ENCODE assay signal across 8 cellular contexts in the genomic region with DNA sequence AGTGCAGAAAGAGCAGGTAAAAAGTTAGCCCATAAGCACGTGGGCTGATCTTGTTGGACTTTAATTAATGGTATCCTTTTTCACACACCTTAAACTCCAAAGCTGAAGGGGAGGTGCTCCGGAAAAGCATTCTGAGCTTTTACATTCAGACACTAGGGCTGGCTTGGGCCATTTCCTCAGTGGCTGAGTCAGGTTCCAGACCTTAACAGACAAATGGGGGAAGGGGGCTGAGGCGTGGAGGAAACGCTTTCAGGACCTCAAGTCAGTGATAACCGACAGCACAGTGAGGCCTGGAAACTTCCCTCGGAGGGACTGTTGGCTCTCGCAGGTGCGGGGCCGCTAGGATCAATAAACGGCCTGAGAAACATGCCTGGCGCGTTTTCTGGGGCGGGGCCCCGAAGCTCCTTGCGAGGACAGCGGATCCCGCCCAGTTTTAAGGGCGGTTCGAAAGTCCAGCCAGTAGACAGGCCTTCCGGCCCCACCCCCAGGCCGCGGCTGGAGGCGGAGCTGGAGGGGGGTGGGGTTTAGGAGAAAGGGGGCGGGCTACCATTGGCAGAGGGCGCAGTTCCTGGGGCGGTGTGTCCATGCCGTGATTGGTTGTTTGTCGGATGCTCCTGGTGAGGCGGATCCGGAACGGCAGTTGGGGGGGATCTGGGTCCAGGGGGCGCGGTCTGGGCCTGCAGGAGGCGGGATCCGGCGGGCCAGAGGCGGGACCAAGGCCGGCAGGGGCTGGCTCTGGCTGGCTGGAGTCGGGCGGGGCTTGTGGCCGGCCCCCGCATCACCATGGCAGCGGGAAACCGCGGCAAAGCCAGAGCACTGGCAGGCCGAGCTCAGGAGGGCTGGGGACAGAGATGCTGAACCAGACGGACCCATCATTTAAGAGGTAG. TPM values are rescaled to one million over a fixed set of nuclear protein-coding genes. Genes with fewer than 3 reads are reported as not detected.
A peak's percentile ranks its signal among the peaks of the same experiment; 100 is the strongest.
DNase-seq lines count a peak whose midpoint lies in the region; ATAC-seq and TF ChIP-seq lines count a peak whose summit lies in the region.

No MANE protein-coding gene starts in this region.

- H3K27ac Mint-ChIP-seq in activated T-cell treated with anti-CD3 and anti-CD28 coated beads, Interleukin-2, amount 50 U/mL, for 24 hours = peak overlapping the region; percentile 93

- H3K9me3 ChIP-seq in PC-3 (ENCODE audit: low read length) (no peaks in the 10 kb centered on the region), esophagus (ENCODE audit: control insufficient read depth in 2 of 2, insufficient read depth in 1 of 2, low read depth in 1 of 2, low read length in 1 of 2) (no peaks in the 10 kb centered on the region), mucosa of stomach (ENCODE audit: control insufficient read depth, low read length) (no peaks in the 10 kb centered on the region)

- H3K27ac ChIP-seq in PC-3 (ENCODE audit: low read length) (peak overlapping the region; percentile 17), esophagus (ENCODE audit: low read depth in 2 of 2, low read length in 1 of 2) (peak overlapping the region; percentile 78 to 94)

- no peak for TF ChIP-seq CTCF in PC-3 (conservative IDR thresholded peaks at IDR 0.05; ENCODE audit: low read depth, low read length)

- no peaks in the 10 kb centered on the region for H3K9me3 Mint-ChIP-seq in activated T-cell treated with anti-CD3 and anti-CD28 coated beads, Interleukin-2, amount 50 U/mL, for 24 hours

- POLR2A ChIA-PET in PC-3 (lab: Charles Lee; ENCODE audit: unreplicated experiment) = interaction anchor here (0.6 to 1.4 kb wide), 9 partner anchors 12 to 160 kb away, joined by 3 to 10 read pairs (median 4); no protein-coding TSS in a partner anchor

- TSS peak; percentile 99 for BruUV-seq in PC-3 (replicated peaks; lab: Mats Ljungman, UMichigan)

- peak; percentile 94 for ATAC-seq in GM21717 (IDR thresholded peaks at IDR 0.05; ENCODE audit: unreplicated experiment)
- peak; percentile 92 for ATAC-seq in PC-3

- H3K79me2 ChIP-seq in PC-3 (ENCODE audit: low read length) = no peaks in the 10 kb centered on the region

- DNase-seq in DMS53 (lab: John Stamatoyannopoulos, UW) (peak; percentile 99), PC-3 (peak; percentile 99)
- DNase-seq in Jurkat, Clone E6-1 (ENCODE audit: low read depth, low spot score) = peak; percentile 94
- peak; percentile 99 for DNase-seq in activated T-cell treated with anti-CD3 and anti-CD28 coated beads, Interleukin-2, amount 50 U/mL, for 24 hours
- peak; percentile 96 for DNase-seq in stimulated activated CD8-positive, alpha-beta memory T cell treated with anti-CD3 and anti-CD28 coated beads, Interleukin-4, amount 100 ng/mL, for 48 hours

- peak overlapping the region; percentile 72 for H3K4me3 ChIP-seq in Jurkat, Clone E6-1 (ENCODE audit: low read length)
- H3K4me3 ChIP-seq in PC-3 (ENCODE audit: low read length) (peak overlapping the region; percentile 69), esophagus (ENCODE audit: low read depth in 1 of 2, low read length in 2 of 2) (peak overlapping the region; percentile 39 to 43), mucosa of stomach (ENCODE audit: low read length) (peak overlapping the region; percentile 51)

- H3K4me1 ChIP-seq in PC-3 (ENCODE audit: insufficient read depth, low read length) = peaks cover 25% of the 10 kb centered on the region
- H3K4me1 ChIP-seq in esophagus (ENCODE audit: control insufficient read depth in 2 of 2, insufficient read depth in 2 of 2, low read length in 1 of 2) = peaks cover 0 to 7% of the 10 kb centered on the region in 2 donors
- peaks cover 41% of the 10 kb centered on the region for H3K4me1 ChIP-seq in mucosa of stomach (ENCODE audit: control insufficient read depth, insufficient read depth, low read length)

- no peaks in the 10 kb centered on the region for H4K20me1 ChIP-seq in PC-3 (ENCODE audit: low read length)

- WGBS in esophagus, 2 donors = 0 to 1% methylated on average over 47 of the region's 47 CpGs

- no peaks in the 10 kb centered on the region for H3K27me3 ChIP-seq in PC-3 (ENCODE audit: low read length)
- no peaks in the 10 kb centered on the region for H3K27me3 ChIP-seq in esophagus (ENCODE audit: control insufficient read depth in 1 of 2, insufficient read depth in 2 of 2, low read length in 2 of 2)
- H3K27me3 ChIP-seq in mucosa of stomach (ENCODE audit: control insufficient read depth, insufficient read depth, low read length) = no peaks in the 10 kb centered on the region

- H3K4me2 ChIP-seq in PC-3 (ENCODE audit: low read length) = peak overlapping the region; percentile 85

- intact Hi-C loops in PC-3 (cut with micrococcal nuclease) = loop anchor here (1.0 to 5.0 kb wide), 2 partner anchors 47 to 161 kb away; a partner anchor contains a TSS

- H3K36me3 Mint-ChIP-seq in activated T-cell treated with anti-CD3 and anti-CD28 coated beads, Interleukin-2, amount 50 U/mL, for 24 hours (ENCODE audit: low read depth) = no peaks in the 10 kb centered on the region

- H3K9me2 ChIP-seq in PC-3 (replicated peaks; ENCODE audit: low read length) = no peaks in the 10 kb centered on the region

- H3K27me3 Mint-ChIP-seq in activated T-cell treated with anti-CD3 and anti-CD28 coated beads, Interleukin-2, amount 50 U/mL, for 24 hours = no peaks in the 10 kb centered on the region

- H3K4me1 Mint-ChIP-seq in activated T-cell treated with anti-CD3 and anti-CD28 coated beads, Interleukin-2, amount 50 U/mL, for 24 hours (ENCODE audit: low read depth) = peaks cover 18% of the 10 kb centered on the region

- H3K36me3 ChIP-seq in PC-3 (ENCODE audit: low read depth, low read length) (no peaks in the 10 kb centered on the region), esophagus (ENCODE audit: control insufficient read depth in 2 of 2, insufficient read depth in 2 of 2, low read length in 1 of 2) (no peaks in the 10 kb centered on the region), mucosa of stomach (ENCODE audit: control insufficient read depth, insufficient read depth, low read length) (no peaks in the 10 kb centered on the region)

- H3K9ac ChIP-seq in PC-3 (ENCODE audit: low read length) (peak overlapping the region; percentile 42), mucosa of stomach (ENCODE audit: low read length) (peak overlapping the region; percentile 72)

- H3F3A ChIP-seq in PC-3 (ENCODE audit: low read length, unreplicated experiment) = no peaks in the 10 kb centered on the region

- CTCF ChIA-PET in PC-3 (lab: Charles Lee) = interaction anchor here (0.6 to 1.7 kb wide), 11 partner anchors 8 to 177 kb away, joined by 3 to 13 read pairs (median 5); a partner anchor contains a TSS

- peak overlapping the region; percentile 82 for H3K4me3 Mint-ChIP-seq in activated T-cell treated with anti-CD3 and anti-CD28 coated beads, Interleukin-2, amount 50 U/mL, for 24 hours

- H2AFZ ChIP-seq in PC-3 (ENCODE audit: low read length) = peak overlapping the region; percentile 95

RNA-seq across cellular contexts. Expression of a gene that starts 8.0 kb away (rescaled TPM):
- not detected for polyA plus RNA-seq in Jurkat, Clone E6-1 (2012; ENCODE audit: insufficient read depth, insufficient read length)
- 8.7 and 10.5 TPM in 2 replicates for total RNA-seq in PC-3 (2014; rRNA removed)
- polyA plus RNA-seq in esophagus = 1 to 10 TPM; 6.5 to 6.6 TPM

RNA-seq across cellular contexts. Expression of a gene that starts 10.4 kb away (rescaled TPM):
- 3.4 TPM for polyA plus RNA-seq in Jurkat, Clone E6-1 (2012; ENCODE audit: insufficient read depth, insufficient read length)
- 6.8 and 10.8 TPM in 2 replicates for total RNA-seq in PC-3 (2014; rRNA removed)
- 1 to 10 TPM; 1.9 to 4.2 TPM for polyA plus RNA-seq in esophagus

RNA-seq across cellular contexts. Expression of a gene that starts 14.2 kb away (rescaled TPM):
- polyA plus RNA-seq in Jurkat, Clone E6-1 (2012; ENCODE audit: insufficient read depth, insufficient read length) = not detected
- total RNA-seq in PC-3 (2014; rRNA removed) = not detected in 2 replicates
- polyA plus RNA-seq in esophagus = 1 to 10 TPM; 1.8 to 2.0 TPM

RNA-seq across cellular contexts. Expression of a gene that starts 15.2 kb away (rescaled TPM):
- not detected for polyA plus RNA-seq in Jurkat, Clone E6-1 (2012; ENCODE audit: insufficient read depth, insufficient read length)
- not detected in 2 replicates for total RNA-seq in PC-3 (2014; rRNA removed)
- 100 to 1,000 TPM in 1 of 2 donors, 10 to 100 TPM in 1; 89.6 to 173 TPM for polyA plus RNA-seq in esophagus

RNA-seq across cellular contexts. Expression of a gene that starts 47.4 kb away (rescaled TPM):
- 87.1 TPM for polyA plus RNA-seq in Jurkat, Clone E6-1 (2012; ENCODE audit: insufficient read depth, insufficient read length)
- 26.0 and 27.4 TPM in 2 replicates for total RNA-seq in PC-3 (2014; rRNA removed)
- polyA plus RNA-seq in esophagus = 10 to 100 TPM; 29.5 to 33.4 TPM

Comparison
In these comparisons a context has a peak if more than half of its experiments do, and no peak if none do; other contexts are left out.
1. Peak in every context shown above with its lines: DNase-seq, ATAC-seq, H3K4me3 ChIP-seq and H3K27ac ChIP-seq.